1 cellular context compared by ENCODE assay signal in genomic region chr16:24539850-24540484, GRCh38.
TF ChIP-seq lines count a peak whose summit lies in the region.

No MANE protein-coding gene starts in this region.

TF ChIP-seq in WTC11, 78 proteins besides CTCF, POLR2A, EP300 and RAD21 (continued from another document):
- TF ChIP-seq ERG (CRISPR knock-in tag; IDR thresholded peaks at IDR 0.05) (no peak), HMGA2 (CRISPR knock-in tag; IDR thresholded peaks at IDR 0.05) (no peak), NR1H2 (CRISPR knock-in tag; IDR thresholded peaks at IDR 0.05) (no peak), KAT7 (CRISPR knock-in tag; IDR thresholded peaks at IDR 0.05; ENCODE audit: borderline replicate concordance) (0 out of 2 replicates have a peak, but pooled peaks have one; percentile 7), RORB (CRISPR knock-in tag; IDR thresholded peaks at IDR 0.05) (no peak), GABPB1 (CRISPR knock-in tag; IDR thresholded peaks at IDR 0.05) (0 out of 2 replicates have a peak, but pooled peaks have one; percentile 13), ATF3 (CRISPR knock-in tag; conservative IDR thresholded peaks at IDR 0.05) (no peak), ESRRA (CRISPR knock-in tag; IDR thresholded peaks at IDR 0.05; ENCODE audit: borderline replicate concordance) (peak; percentile 32; the same call in 1 of the 2 replicates), SMAD4 (CRISPR knock-in tag; IDR thresholded peaks at IDR 0.05) (no peak)
